ENCODE assay signal across 1 cellular context in the genomic region with DNA sequence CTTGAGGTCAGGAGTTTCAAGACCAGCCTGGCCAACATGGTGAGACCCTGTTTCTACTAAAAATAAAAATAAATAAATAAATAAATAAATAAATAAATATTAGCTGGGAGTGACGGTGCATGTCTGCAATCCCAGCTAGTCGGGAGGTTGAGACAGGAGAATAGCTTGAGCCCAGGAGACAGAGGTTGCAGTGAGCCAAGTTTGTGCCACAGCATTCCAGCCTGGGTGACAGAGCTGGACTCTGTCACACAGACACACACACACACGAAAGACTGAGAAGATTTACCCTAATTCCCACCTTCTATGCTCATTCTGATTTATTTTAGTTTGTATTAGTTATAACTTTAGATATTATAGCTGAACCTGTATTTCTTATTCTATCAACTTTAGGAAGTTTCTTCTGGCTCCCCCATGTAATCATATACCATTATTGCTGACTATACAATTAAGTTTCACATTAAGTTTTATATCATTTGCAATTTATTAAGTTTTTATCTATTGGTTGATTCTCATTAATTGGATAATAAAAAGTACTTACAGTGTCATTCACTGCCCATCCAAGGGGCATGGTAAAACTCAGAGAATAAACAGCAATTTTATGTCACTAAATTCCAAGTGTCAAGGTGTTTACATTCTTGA.
A peak's percentile ranks its signal among the peaks of the same experiment; 100 is the strongest.
TF ChIP-seq lines count a peak whose summit lies in the region.

No MANE protein-coding gene starts in this region.

TF ChIP-seq in K562, 482 proteins besides CTCF, POLR2A, EP300 and RAD21 (continued from another document):
- TF ChIP-seq, protein P1, sequence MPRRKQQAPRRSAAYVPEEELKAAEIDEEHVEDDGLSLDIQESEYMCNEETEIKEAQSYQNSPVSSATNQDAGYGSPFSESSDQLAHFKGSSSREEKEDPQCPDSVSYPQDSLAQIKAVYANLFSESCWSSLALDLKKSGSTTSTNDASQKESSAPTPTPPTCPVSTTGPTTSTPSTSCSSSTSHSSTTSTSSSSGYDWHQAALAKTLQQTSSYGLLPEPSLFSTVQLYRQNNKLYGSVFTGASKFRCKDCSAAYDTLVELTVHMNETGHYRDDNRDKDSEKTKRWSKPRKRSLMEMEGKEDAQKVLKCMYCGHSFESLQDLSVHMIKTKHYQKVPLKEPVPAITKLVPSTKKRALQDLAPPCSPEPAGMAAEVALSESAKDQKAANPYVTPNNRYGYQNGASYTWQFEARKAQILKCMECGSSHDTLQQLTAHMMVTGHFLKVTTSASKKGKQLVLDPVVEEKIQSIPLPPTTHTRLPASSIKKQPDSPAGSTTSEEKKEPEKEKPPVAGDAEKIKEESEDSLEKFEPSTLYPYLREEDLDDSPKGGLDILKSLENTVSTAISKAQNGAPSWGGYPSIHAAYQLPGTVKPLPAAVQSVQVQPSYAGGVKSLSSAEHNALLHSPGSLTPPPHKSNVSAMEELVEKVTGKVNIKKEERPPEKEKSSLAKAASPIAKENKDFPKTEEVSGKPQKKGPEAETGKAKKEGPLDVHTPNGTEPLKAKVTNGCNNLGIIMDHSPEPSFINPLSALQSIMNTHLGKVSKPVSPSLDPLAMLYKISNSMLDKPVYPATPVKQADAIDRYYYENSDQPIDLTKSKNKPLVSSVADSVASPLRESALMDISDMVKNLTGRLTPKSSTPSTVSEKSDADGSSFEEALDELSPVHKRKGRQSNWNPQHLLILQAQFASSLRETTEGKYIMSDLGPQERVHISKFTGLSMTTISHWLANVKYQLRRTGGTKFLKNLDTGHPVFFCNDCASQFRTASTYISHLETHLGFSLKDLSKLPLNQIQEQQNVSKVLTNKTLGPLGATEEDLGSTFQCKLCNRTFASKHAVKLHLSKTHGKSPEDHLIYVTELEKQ (CRISPR knock-in tag; IDR thresholded peaks at IDR 0.05): no peak
- TF ChIP-seq ZNF316 (IDR thresholded peaks at IDR 0.05) (peak; percentile 92), MAFF (IDR thresholded peaks at IDR 0.05; ENCODE audit: low read length) (peak; percentile 60; the same call in 1 of the 2 replicates), MAFK (IDR thresholded peaks at IDR 0.05; ENCODE audit: low read length) (peak; percentile 63; the same call in 1 of the 2 replicates)
